ENCODE assay signal across 8 cellular contexts in genomic region chr6:131134220-131134831, GRCh38. TPM values are rescaled to one million over a fixed set of nuclear protein-coding genes. Genes with fewer than 3 reads are reported as not detected.
DNase-seq lines count a peak whose midpoint lies in the region; ATAC-seq and TF ChIP-seq lines count a peak whose summit lies in the region.

No MANE protein-coding gene starts in this region.

- H3K4me1 Mint-ChIP-seq in Caco-2 (ENCODE audit: low read depth, unreplicated experiment), result no peaks in the 10 kb centered on the region

- peak overlapping the region; percentile 44; the same call in 1 of the 2 replicates for H3K4me3 ChIP-seq in Caco-2 (ENCODE audit: low read depth, low read length)
- peak overlapping the region in 2 of 4 donors; percentile 70 to 84 for H3K4me3 ChIP-seq in Peyer's patch
- peak overlapping the region in 2 of 4 experiments; percentile 79 to 81 for H3K4me3 ChIP-seq in fibroblast of lung (replicated peaks in 1 of 4; ENCODE audit: control extremely low read depth in 1 of 4, insufficient read depth in 1 of 4, low read depth in 3 of 4, low read length in 4 of 4)
- H3K4me3 ChIP-seq in psoas muscle, result peak overlapping the region; percentile 96

- BruUV-seq in Caco-2 (replicated peaks; lab: Mats Ljungman, UMichigan), result no TSS peak

- H3K79me2 ChIP-seq in fibroblast of lung (ENCODE audit: control insufficient read depth, insufficient read depth, low read length), result no peaks in the 10 kb centered on the region

- no peaks in the 10 kb centered on the region for H3K9me3 Mint-ChIP-seq in Caco-2 (ENCODE audit: unreplicated experiment)

- H3K9ac ChIP-seq in fibroblast of lung (ENCODE audit: insufficient read depth, low read length), result no peak overlapping the region

- H3K36me3 Mint-ChIP-seq in Caco-2 (ENCODE audit: insufficient read depth, unreplicated experiment), result no peaks in the 10 kb centered on the region

- ATAC-seq in psoas muscle, result no peak

- no peaks in the 10 kb centered on the region for H3K36me3 ChIP-seq in Caco-2 (ENCODE audit: control insufficient read depth, insufficient read depth, low read length)
- no peaks in the 10 kb centered on the region for H3K36me3 ChIP-seq in Peyer's patch
- H3K36me3 ChIP-seq in fibroblast of lung (ENCODE audit: control insufficient read depth, insufficient read depth, low read length), result no peaks in the 10 kb centered on the region
- no peaks in the 10 kb centered on the region for H3K36me3 ChIP-seq in psoas muscle (ENCODE audit: insufficient read depth in 1 of 2, low read depth in 1 of 2)

- intact Hi-C loops in Caco-2 (cut with micrococcal nuclease; ENCODE audit: unreplicated experiment), result no loop called here
- intact Hi-C loops in psoas muscle (cut with DNase I), result no loop called here
- intact Hi-C loops in posterior vena cava (cut with DNase I), result no loop called here

- POLR2A ChIA-PET in Caco-2 (lab: Charles Lee), result no interaction called here

- 77 to 85% (median 79%) methylated on average over 12 of the region's 12 CpGs for WGBS in psoas muscle, 3 donors

- H3K9me3 ChIP-seq in Caco-2 (no peaks in the 10 kb centered on the region), Peyer's patch (no peaks in the 10 kb centered on the region), fibroblast of lung (ENCODE audit: control insufficient read depth, insufficient read depth, low read depth, low read length) (no peaks in the 10 kb centered on the region), psoas muscle (no peaks in the 10 kb centered on the region)

- H3K27ac ChIP-seq in Peyer's patch (peak overlapping the region in 3 of 4 donors; percentile 78 to 87 (median 85)), fibroblast of lung (ENCODE audit: insufficient read depth, low read length) (no peak overlapping the region), psoas muscle (peak overlapping the region; percentile 92)

- H3K27ac Mint-ChIP-seq in Caco-2 (ENCODE audit: unreplicated experiment), result peak overlapping the region; percentile 85

- no peak for TF ChIP-seq POLR2A in Peyer's patch (IDR thresholded peaks at IDR 0.05)

- H3K27me3 ChIP-seq in Caco-2 (replicated peaks; ENCODE audit: control insufficient read depth, insufficient read depth, low read length) (no peaks in the 10 kb centered on the region), Peyer's patch (no peaks in the 10 kb centered on the region), fibroblast of lung (ENCODE audit: control insufficient read depth, insufficient read depth, low read length) (no peaks in the 10 kb centered on the region), psoas muscle (ENCODE audit: insufficient read depth in 3 of 3, low read length in 2 of 3) (no peaks in the 10 kb centered on the region)

- H3K4me1 ChIP-seq in Caco-2 (peaks cover 8% of the 10 kb centered on the region; the same call in 1 of the 2 replicates), Peyer's patch (peaks cover 0 to 7% (median 0%) of the 10 kb centered on the region in 4 donors), fibroblast of lung (ENCODE audit: control insufficient read depth, extremely low read depth, insufficient read depth, low read length) (peaks cover 2% of the 10 kb centered on the region), psoas muscle (peaks cover 19% of the 10 kb centered on the region)

- CTCF ChIA-PET in Caco-2 (lab: Charles Lee), result no interaction called here

- H4K20me1 ChIP-seq in fibroblast of lung (ENCODE audit: control insufficient read depth, extremely low read depth, insufficient read depth, low read length), result no peaks in the 10 kb centered on the region

- peak overlapping the region; percentile 78 for H3K4me3 Mint-ChIP-seq in Caco-2 (ENCODE audit: unreplicated experiment)

- DNase-seq in Caco-2, result no peak
- DNase-seq in Peyer's patch, result no peak
- DNase-seq in fibroblast of lung (ENCODE audit: low read depth in 2 of 2), result no peak
- no peak for DNase-seq in psoas muscle
- no peak for DNase-seq in iPS-NIHi7 (ENCODE audit: extremely low spot score)
- no peak for DNase-seq in SKM-1 treated with dmso at 0.1 percent for 144 hours (lab: John Stamatoyannopoulos, UW; ENCODE audit: unreplicated experiment)
- DNase-seq in DMS53 treated with DMSO at 0.1 percent for 48 hours (lab: John Stamatoyannopoulos, UW; ENCODE audit: unreplicated experiment), result no peak
- no peak for DNase-seq in posterior vena cava (ENCODE audit: low spot score)

- H2AFZ ChIP-seq in fibroblast of lung (ENCODE audit: low read length), result no peak overlapping the region

- no peaks in the 10 kb centered on the region for H3K27me3 Mint-ChIP-seq in Caco-2 (ENCODE audit: insufficient read depth, unreplicated experiment)

- H3K4me2 ChIP-seq in fibroblast of lung (ENCODE audit: extremely low read depth, insufficient read depth, low read length), result peak overlapping the region; percentile 91

- TF ChIP-seq CTCF in Caco-2 (IDR thresholded peaks at IDR 0.05; ENCODE audit: insufficient read depth in 1 of 2, low read depth in 1 of 2, low read length in 1 of 2, severe bottlenecking in 1 of 2, unreplicated experiment in 1 of 2) (no peak), Peyer's patch (IDR thresholded peaks at IDR 0.05) (no peak), fibroblast of lung (conservative IDR thresholded peaks at IDR 0.05 in 1 of 2, IDR thresholded peaks at IDR 0.05 in 1 of 2; ENCODE audit: low read depth in 1 of 2, low read length in 2 of 2) (no peak), psoas muscle (IDR thresholded peaks at IDR 0.05) (no peak)

RNA-seq across cellular contexts. Expression of gene AKAP7, which starts 0.9 kb away (rescaled TPM):
- total RNA-seq in Caco-2 (2022), result 3.8 and 5.6 TPM in 2 replicates
- total RNA-seq in Peyer's patch, result 10 to 100 TPM in 2 of 4 donors, 1 to 10 TPM in 2; 8.3 to 24.7 (median 13.3) TPM
- 5.8 and 7.7 TPM in 2 replicates for total RNA-seq in fibroblast of lung
- polyA plus RNA-seq in fibroblast of lung, result 3.1 and 3.5 TPM in 2 replicates
- 2.9 and 3.0 TPM in 2 replicates for polyA plus RNA-seq in fibroblast of lung (2012)
- polyA minus RNA-seq in fibroblast of lung (ENCODE audit: low replicate concordance), result not detected in 2 replicates
- 10 to 100 TPM in 1 of 4 donors, 1 to 10 TPM in 3; 7.6 to 11.5 (median 9.9) TPM for total RNA-seq in psoas muscle
- polyA plus RNA-seq in psoas muscle, result 10 to 100 TPM in 1 of 3 donors, 1 to 10 TPM in 2; 1.3 to 11.0 (median 8.6) TPM
- 10 to 100 TPM; 11.3 to 12.0 TPM for total RNA-seq in posterior vena cava
